ENCODE assay signal across 1 cellular context in genomic region chr4:150743564-150744342, GRCh38.
TF ChIP-seq lines count a peak whose summit lies in the region.

No MANE protein-coding gene starts in this region.

TF ChIP-seq in IMR-90, 13 proteins besides CTCF, POLR2A, EP300 and RAD21:
- TF ChIP-seq MXI1 (IDR thresholded peaks at IDR 0.05; ENCODE audit: borderline replicate concordance, low read depth, low read length) = no peak
- TF ChIP-seq RCOR1 (IDR thresholded peaks at IDR 0.05; ENCODE audit: insufficient replicate concordance, low read length) = no peak
- no peak for TF ChIP-seq ELK1 (IDR thresholded peaks at IDR 0.05; ENCODE audit: borderline replicate concordance, low read depth, low read length)
- no peak for TF ChIP-seq NFE2L2 (IDR thresholded peaks at IDR 0.05; ENCODE audit: low read depth, low read length)
- no peak for TF ChIP-seq BHLHE40 (IDR thresholded peaks at IDR 0.05; ENCODE audit: low read depth, low read length)
- TF ChIP-seq FOS (IDR thresholded peaks at IDR 0.05; ENCODE audit: low read depth, low read length) = no peak
- no peak for TF ChIP-seq CHD1 (IDR thresholded peaks at IDR 0.05; ENCODE audit: low read depth, low read length)
- TF ChIP-seq, protein P1, sequence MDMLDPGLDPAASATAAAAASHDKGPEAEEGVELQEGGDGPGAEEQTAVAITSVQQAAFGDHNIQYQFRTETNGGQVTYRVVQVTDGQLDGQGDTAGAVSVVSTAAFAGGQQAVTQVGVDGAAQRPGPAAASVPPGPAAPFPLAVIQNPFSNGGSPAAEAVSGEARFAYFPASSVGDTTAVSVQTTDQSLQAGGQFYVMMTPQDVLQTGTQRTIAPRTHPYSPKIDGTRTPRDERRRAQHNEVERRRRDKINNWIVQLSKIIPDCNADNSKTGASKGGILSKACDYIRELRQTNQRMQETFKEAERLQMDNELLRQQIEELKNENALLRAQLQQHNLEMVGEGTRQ (IDR thresholded peaks at IDR 0.05; ENCODE audit: low read depth, low read length) = no peak
- TF ChIP-seq CEBPB (IDR thresholded peaks at IDR 0.05; ENCODE audit: low read depth, low read length) = no peak
- TF ChIP-seq RFX5 (IDR thresholded peaks at IDR 0.05; ENCODE audit: low read depth, low read length) = no peak
- TF ChIP-seq MAZ (IDR thresholded peaks at IDR 0.05; ENCODE audit: borderline replicate concordance, low read depth, low read length) = no peak
- TF ChIP-seq SMC3 (IDR thresholded peaks at IDR 0.05; ENCODE audit: low read depth, low read length) = no peak
- no peak for TF ChIP-seq MAFK (IDR thresholded peaks at IDR 0.05; ENCODE audit: low read depth, low read length)
